8 cellular contexts compared by ENCODE assay signal in the genomic region with DNA sequence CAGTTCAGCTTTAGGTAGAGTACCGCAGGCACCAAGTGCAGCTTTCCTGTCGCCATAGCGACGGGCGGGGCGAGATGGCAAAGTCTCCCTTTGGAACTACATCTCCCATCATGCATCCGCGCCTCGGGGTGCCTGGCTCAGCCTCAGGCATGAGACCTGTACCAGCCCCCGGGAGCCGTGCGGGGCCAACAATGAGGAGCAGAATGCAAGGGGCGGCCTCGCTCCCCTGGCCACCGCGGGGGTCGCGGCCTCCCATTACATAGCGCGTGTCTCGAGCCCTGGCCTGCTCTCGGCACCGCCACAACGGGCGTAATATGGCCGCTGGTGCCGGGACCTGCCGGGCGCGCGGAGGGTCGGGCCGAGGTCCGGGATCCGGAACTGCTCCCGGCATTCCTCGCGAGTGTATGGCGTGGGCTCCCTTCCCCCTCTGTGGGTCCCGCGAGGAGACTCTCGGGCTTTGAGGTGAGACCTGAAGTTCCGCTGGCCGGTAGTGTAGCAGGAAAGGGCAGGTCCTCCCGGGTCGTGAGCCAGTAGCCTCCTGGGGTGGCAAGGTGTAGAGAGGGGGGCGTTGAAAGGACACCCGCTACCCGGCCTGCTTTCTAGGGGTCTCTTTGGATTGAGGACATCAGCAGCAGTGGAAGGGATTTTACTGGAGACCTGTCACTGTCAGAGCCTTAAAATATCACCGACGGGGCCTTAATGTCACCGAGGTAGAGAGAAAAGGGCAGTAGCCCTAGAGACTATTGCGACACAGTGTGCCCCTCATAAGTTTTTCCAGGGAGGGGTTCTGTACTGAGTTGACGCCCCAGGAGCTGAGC. TPM values are rescaled to one million over a fixed set of nuclear protein-coding genes. Genes with fewer than 3 reads are reported as not detected.
DNase-seq lines count a peak whose midpoint lies in the region; ATAC-seq and TF ChIP-seq lines count a peak whose summit lies in the region.

A gene with protein sequence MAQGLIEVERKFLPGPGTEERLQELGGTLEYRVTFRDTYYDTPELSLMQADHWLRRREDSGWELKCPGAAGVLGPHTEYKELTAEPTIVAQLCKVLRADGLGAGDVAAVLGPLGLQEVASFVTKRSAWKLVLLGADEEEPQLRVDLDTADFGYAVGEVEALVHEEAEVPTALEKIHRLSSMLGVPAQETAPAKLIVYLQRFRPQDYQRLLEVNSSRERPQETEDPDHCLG (plus strand): TSS at position 390 of the 818 bp plus-strand sequence. CDS start 487 bp downstream, outside the sequence.

- DNase-seq in NCI-H1092 treated with DMSO at 0.1 percent for 48 hours (lab: John Stamatoyannopoulos, UW) (peak; percentile 88), SKM-1 treated with dmso at 0.1 percent for 144 hours (lab: John Stamatoyannopoulos, UW; ENCODE audit: unreplicated experiment) (peak; percentile 60), Right ventricle myocardium inferior (ENCODE audit: missing footprints) (peak; percentile 98), tibial artery (peak; percentile 93 to 94)

- H3K9ac ChIP-seq in parathyroid adenoma: peak within 1 kb of the TSS; percentile 81

- peak within 1 kb of the TSS; percentile 97 for H3K27ac ChIP-seq in parathyroid adenoma
- peak within 1 kb of the TSS; percentile 93 to 95 for H3K27ac ChIP-seq in tibial artery

- peak within 1 kb of the TSS; percentile 94 for H3K4me3 Mint-ChIP-seq in activated naive CD8-positive, alpha-beta T cell

- ATAC-seq in HG02623 (IDR thresholded peaks at IDR 0.05; ENCODE audit: unreplicated experiment) (peak; percentile 87), Right ventricle myocardium inferior (peak; percentile 96)

- peak within 1 kb of the TSS; percentile 98 for H3K27ac Mint-ChIP-seq in activated naive CD8-positive, alpha-beta T cell

- H3K4me3 ChIP-seq in parathyroid adenoma (ENCODE audit: low read depth, low read length): peak within 1 kb of the TSS; percentile 92
- peak within 1 kb of the TSS; percentile 79 to 83 for H3K4me3 ChIP-seq in tibial artery

- H3K9me3 ChIP-seq in parathyroid adenoma (ENCODE audit: control insufficient read depth, low read length) (no peaks in the 10 kb centered on the region), tibial artery (no peaks in the 10 kb centered on the region)

- H3K4me1 ChIP-seq in parathyroid adenoma (peaks cover 11% of the 10 kb centered on the region), tibial artery (peaks cover 0 to 38% (median 24%) of the 10 kb centered on the region in 4 donors)

- peak; percentile 77 for TF ChIP-seq POLR2A in GM10847 (IDR thresholded peaks at IDR 0.05; ENCODE audit: extremely low read depth, insufficient read length)

- H3K4me1 Mint-ChIP-seq in activated naive CD8-positive, alpha-beta T cell (ENCODE audit: low read depth): peaks cover 35% of the 10 kb centered on the region

- H3K4me2 ChIP-seq in parathyroid adenoma (ENCODE audit: low read length): peak within 1 kb of the TSS; percentile 92

- H3K36me3 ChIP-seq in parathyroid adenoma (ENCODE audit: control insufficient read depth, insufficient read depth, low read length) (no peaks in the 10 kb centered on the region), tibial artery (peaks cover 0 to 29% (median 0%) of the 10 kb centered on the region in 3 donors)

- intact Hi-C loops in Right ventricle myocardium inferior (cut with DNase I): loop anchor here (5.0 kb wide), 1 partner anchor 234 kb away; the partner anchor contains the start of gene PABPN1
- intact Hi-C loops in tibial artery (cut with DNase I; ENCODE audit: low total_unique reads): loop anchor here (10.0 kb wide), 1 partner anchor 231 kb away; the partner anchor contains the start of gene PABPN1

- TF ChIP-seq CTCF in parathyroid adenoma (IDR thresholded peaks at IDR 0.05): no peak
- TF ChIP-seq CTCF in tibial artery (IDR thresholded peaks at IDR 0.05): no peak

- no peaks in the 10 kb centered on the region for H3K27me3 ChIP-seq in parathyroid adenoma (ENCODE audit: control insufficient read depth, insufficient read depth, low read length)
- H3K27me3 ChIP-seq in tibial artery: no peaks in the 10 kb centered on the region

- no peaks in the 10 kb centered on the region for H3K79me2 ChIP-seq in parathyroid adenoma

- peak within 1 kb of the TSS; percentile 99 for H2AFZ ChIP-seq in parathyroid adenoma

- H3K36me3 Mint-ChIP-seq in activated naive CD8-positive, alpha-beta T cell: no peaks in the 10 kb centered on the region

- H3K9me3 Mint-ChIP-seq in activated naive CD8-positive, alpha-beta T cell (ENCODE audit: low read depth): no peaks in the 10 kb centered on the region

- H3K27me3 Mint-ChIP-seq in activated naive CD8-positive, alpha-beta T cell: no peaks in the 10 kb centered on the region

RNA-seq across cellular contexts. Expression of the gene that starts here (rescaled TPM):
- 16.0 TPM for total RNA-seq in Right ventricle myocardium inferior

Comparison
In these comparisons a context has a peak if more than half of its experiments do, and no peak if none do; other contexts are left out.
1. Peak in every context shown above with its lines: DNase-seq, ATAC-seq, H3K4me3 ChIP-seq and H3K27ac ChIP-seq.